Comparison of ENCODE assay signal across 8 cellular contexts in the genomic region with DNA sequence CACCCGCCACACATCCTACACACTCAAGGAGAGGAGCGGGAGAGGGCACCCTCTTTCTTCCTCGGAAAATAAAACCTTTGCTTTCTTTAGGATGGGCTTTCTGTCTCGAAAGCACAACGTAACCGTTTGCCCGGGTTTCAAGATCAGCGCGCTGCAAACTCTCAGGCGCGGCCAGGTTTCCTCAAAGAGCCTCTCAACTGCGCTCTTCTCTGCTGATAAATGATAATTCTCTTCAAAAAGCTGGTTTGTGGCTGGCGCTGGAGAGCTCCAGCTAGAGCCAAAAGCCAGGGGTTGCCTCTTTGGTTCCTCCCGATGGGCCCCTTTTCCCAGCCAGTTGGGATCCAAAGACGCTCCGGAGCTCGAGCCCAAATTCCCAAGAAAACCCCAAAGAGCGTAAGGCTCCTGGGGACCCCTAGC. TPM values are rescaled to one million over a fixed set of nuclear protein-coding genes. Genes with fewer than 3 reads are reported as not detected.
DNase-seq lines count a peak whose midpoint lies in the region; ATAC-seq and TF ChIP-seq lines count a peak whose summit lies in the region.

No MANE protein-coding gene starts in this region.

- no peaks in the 10 kb centered on the region for H3K9me3 ChIP-seq in sigmoid colon

- peak overlapping the region; percentile 71 for H3K4me3 ChIP-seq in WI38 (ENCODE audit: low read depth, low read length)
- H3K4me3 ChIP-seq in sigmoid colon, result peak overlapping the region; percentile 66 to 97 (median 94)

- peak; percentile 78 to 92 (median 87) for DNase-seq in NCI-H1417 (lab: John Stamatoyannopoulos, UW)
- no peak for DNase-seq in NCI-H1417 treated with DMSO at 0.1 percent for 48 hours (lab: John Stamatoyannopoulos, UW)
- DNase-seq in left cardiac atrium, result no peak
- DNase-seq in sigmoid colon, result no peak
- no peak for DNase-seq in NCI-H774 (lab: John Stamatoyannopoulos, UW)

- H3K27me3 ChIP-seq in sigmoid colon, result no peaks in the 10 kb centered on the region

- TF ChIP-seq POLR2A in sigmoid colon (IDR thresholded peaks at IDR 0.05), result no peak

- TF ChIP-seq EP300 in sigmoid colon (IDR thresholded peaks at IDR 0.05), result no peak

- no peaks in the 10 kb centered on the region for H3K36me3 ChIP-seq in sigmoid colon

- intact Hi-C loops in left cardiac atrium (cut with DNase I) (loop anchor here (2.0 to 10.0 kb wide), 7 partner anchors 89 to 589 kb away; no protein-coding TSS in a partner anchor), sigmoid colon (cut with DNase I) (loop anchor here (1.0 to 10.0 kb wide), 4 partner anchors 88 to 591 kb away; no protein-coding TSS in a partner anchor)

- H3K27ac ChIP-seq in sigmoid colon, result peak overlapping the region; percentile 90 to 93 (median 91)

- 2 to 4% methylated on average over 18 of the region's 18 CpGs for WGBS in sigmoid colon, 2 donors

- TF ChIP-seq CTCF in WI38 (IDR thresholded peaks at IDR 0.05; ENCODE audit: low read depth, low read length), result no peak
- no peak for TF ChIP-seq CTCF in sigmoid colon (IDR thresholded peaks at IDR 0.05)

- H3K4me1 ChIP-seq in sigmoid colon, result peaks cover 0 to 75% (median 62%) of the 10 kb centered on the region in 4 donors

- ATAC-seq in HG02981 (IDR thresholded peaks at IDR 0.05; ENCODE audit: unreplicated experiment) (peak; percentile 11), left cardiac atrium (peak; percentile 17 to 41), GM18870 (IDR thresholded peaks at IDR 0.05; ENCODE audit: unreplicated experiment) (no peak)

RNA-seq across cellular contexts. Expression of a gene that starts 0.5 kb away (rescaled TPM):
- total RNA-seq in left cardiac atrium (10 to 100 TPM; 25.9 to 27.1 TPM), sigmoid colon (100 to 1,000 TPM in 2 of 4 donors, 10 to 100 TPM in 2; 86.7 to 117 (median 102) TPM)
- 1 to 10 TPM in 2 of 3 donors, under 1 TPM in 1; 0.92 to 3.6 (median 3.4) TPM for polyA plus RNA-seq in sigmoid colon

Comparison
In these comparisons a context has a peak if more than half of its experiments do, and no peak if none do; other contexts are left out.
1. DNase-seq: peak in NCI-H1417 (3 of 3); none in NCI-H1417 treated with DMSO at 0.1 percent for 48 hours (single experiment), left cardiac atrium (single experiment), sigmoid colon (single experiment) and NCI-H774 (single experiment).